ENCODE assay signal across 10 cellular contexts in the genomic region with DNA sequence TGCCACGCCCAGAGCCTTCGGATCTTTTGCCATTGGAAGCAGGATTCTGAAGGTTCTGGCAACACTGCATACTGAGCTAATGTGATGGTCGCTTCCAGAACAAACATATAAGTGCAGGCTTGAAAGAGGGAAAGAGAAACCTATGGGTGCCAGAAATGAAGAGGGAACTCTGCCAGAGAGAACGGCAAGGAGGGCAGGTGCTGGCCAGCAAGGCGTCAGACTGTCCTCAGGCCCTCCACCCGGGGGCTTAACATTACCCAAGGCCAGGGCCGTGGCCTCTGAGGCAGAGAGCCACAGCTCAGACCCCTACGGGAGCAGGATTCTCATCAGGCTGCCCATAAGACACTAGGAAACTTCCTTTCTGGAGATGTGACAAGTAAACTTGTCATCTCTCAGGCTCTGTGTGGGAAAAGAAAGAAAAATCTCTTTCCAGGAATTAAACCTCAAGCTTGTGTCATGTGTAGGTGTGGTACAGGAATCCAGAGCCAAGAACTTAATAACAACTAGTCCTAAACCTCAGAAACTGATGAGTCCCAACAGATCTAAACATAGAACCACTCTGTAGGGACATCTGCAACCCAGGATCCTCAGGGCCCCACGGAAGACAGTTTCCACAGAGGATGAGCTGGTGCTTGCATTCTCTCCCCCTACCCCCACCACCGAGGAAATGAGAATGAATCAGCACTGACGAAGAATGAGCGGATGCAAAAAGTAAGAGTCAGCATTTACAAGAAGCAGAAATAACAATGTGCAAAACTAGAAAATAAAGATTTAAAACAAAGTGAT.
DNase-seq lines count a peak whose midpoint lies in the region; ATAC-seq and TF ChIP-seq lines count a peak whose summit lies in the region.
"Had no signal": no experiment of that assay in that cellular context is flagged by ENCODE, and none has a peak within 500 bp of the region (broad histone marks: within the 10 kb centered on the region; RNA-seq: fewer than 3 reads in every experiment).

No MANE protein-coding gene starts in this region.

- H3K27me3 Mint-ChIP-seq in dendritic cell treated with granulocyte-macrophage colony-stimulating factor and Interleukin-4, amounts not matched to agents 40 ng/mL and 50 ng/mL, for 4 days, result no peaks in the 10 kb centered on the region

- H3K9me3 ChIP-seq in DND-41 (ENCODE audit: insufficient read depth, low read length, severe bottlenecking), result no peaks in the 10 kb centered on the region
- H3K9me3 ChIP-seq: sigmoid colon had no signal

- DNase-seq in DND-41 (no peak), RKO (ENCODE audit: low spot score) (peak; percentile 44), omental fat pad (ENCODE audit: low spot score) (no peak), C1 segment of cervical spinal cord (lab: John Stamatoyannopoulos, UW) (no peak)
- DNase-seq: erythroblast, sigmoid colon had no signal

- H3K4me1 Mint-ChIP-seq in dendritic cell treated with granulocyte-macrophage colony-stimulating factor and Interleukin-4, amounts not matched to agents 40 ng/mL and 50 ng/mL, for 4 days (ENCODE audit: low read depth), result peaks cover 53% of the 10 kb centered on the region

- H3K9ac ChIP-seq in DND-41 (ENCODE audit: low read depth, low read length), result no peak overlapping the region

- H3K4me2 ChIP-seq in DND-41 (ENCODE audit: insufficient read depth, low read length), result no peak overlapping the region

- H3K4me1 ChIP-seq in DND-41 (ENCODE audit: insufficient read depth, low read length), result 0 out of 2 replicates have a peak, but pooled peaks cover 8% of the 10 kb centered on the region

- H3K27ac Mint-ChIP-seq in dendritic cell treated with granulocyte-macrophage colony-stimulating factor and Interleukin-4, amounts not matched to agents 40 ng/mL and 50 ng/mL, for 4 days, result peak overlapping the region; percentile 78

- H2AFZ ChIP-seq in DND-41 (ENCODE audit: low read depth, low read length), result no peak overlapping the region

- H3K4me3 Mint-ChIP-seq in dendritic cell treated with granulocyte-macrophage colony-stimulating factor and Interleukin-4, amounts not matched to agents 40 ng/mL and 50 ng/mL, for 4 days, result no peak overlapping the region

- ATAC-seq in DND-41 (ENCODE audit: insufficient read depth, low read depth) (peak; percentile 45; the same call in 2 of the 3 replicates), omental fat pad (ENCODE audit: low FRiP score) (peak; percentile 78), HG02885 (IDR thresholded peaks at IDR 0.05; ENCODE audit: poor library complexity, unreplicated experiment) (no peak), HG03159 (IDR thresholded peaks at IDR 0.05; ENCODE audit: unreplicated experiment) (no peak), HG03457 (IDR thresholded peaks at IDR 0.05; ENCODE audit: unreplicated experiment) (no peak)

- H3K36me3 Mint-ChIP-seq in dendritic cell treated with granulocyte-macrophage colony-stimulating factor and Interleukin-4, amounts not matched to agents 40 ng/mL and 50 ng/mL, for 4 days (ENCODE audit: low read depth), result no peaks in the 10 kb centered on the region

- H3K4me3 ChIP-seq in DND-41 (ENCODE audit: low read depth in 1 of 2, low read length in 2 of 2), result no peak overlapping the region
- H3K4me3 ChIP-seq: sigmoid colon had no signal

- no peaks in the 10 kb centered on the region for H3K9me3 Mint-ChIP-seq in dendritic cell treated with granulocyte-macrophage colony-stimulating factor and Interleukin-4, amounts not matched to agents 40 ng/mL and 50 ng/mL, for 4 days

- no peaks in the 10 kb centered on the region for H3K79me2 ChIP-seq in DND-41 (ENCODE audit: insufficient read depth, low read length)

- TF ChIP-seq CTCF in DND-41 (IDR thresholded peaks at IDR 0.05; ENCODE audit: borderline replicate concordance, extremely low read depth, low read length, poor library complexity, severe bottlenecking) (no peak), omental fat pad (IDR thresholded peaks at IDR 0.05) (no peak)

- no peaks in the 10 kb centered on the region for H3K27me3 ChIP-seq in DND-41 (ENCODE audit: insufficient read depth, low read length, poor library complexity)
- H3K27me3 ChIP-seq: sigmoid colon had no signal

- intact Hi-C loops in dendritic cell treated with granulocyte-macrophage colony-stimulating factor and Interleukin-4, amounts not matched to agents 40 ng/mL and 50 ng/mL, for 4 days (cut with micrococcal nuclease), result no loop called here

- H4K20me1 ChIP-seq in DND-41 (ENCODE audit: insufficient read depth, low read length), result no peaks in the 10 kb centered on the region

- H3K27ac ChIP-seq in DND-41 (ENCODE audit: low read length), result no peak overlapping the region

- no peaks in the 10 kb centered on the region for H3K36me3 ChIP-seq in DND-41 (ENCODE audit: insufficient read depth, low read length)

Comparison
In these comparisons a context has a peak if more than half of its experiments do, and no peak if none do; other contexts are left out.
1. ATAC-seq: peak in DND-41 (single experiment) and omental fat pad (single experiment); none in HG02885 (single experiment), HG03159 (single experiment) and HG03457 (single experiment).